16 cellular contexts compared by ENCODE assay signal in the genomic region with DNA sequence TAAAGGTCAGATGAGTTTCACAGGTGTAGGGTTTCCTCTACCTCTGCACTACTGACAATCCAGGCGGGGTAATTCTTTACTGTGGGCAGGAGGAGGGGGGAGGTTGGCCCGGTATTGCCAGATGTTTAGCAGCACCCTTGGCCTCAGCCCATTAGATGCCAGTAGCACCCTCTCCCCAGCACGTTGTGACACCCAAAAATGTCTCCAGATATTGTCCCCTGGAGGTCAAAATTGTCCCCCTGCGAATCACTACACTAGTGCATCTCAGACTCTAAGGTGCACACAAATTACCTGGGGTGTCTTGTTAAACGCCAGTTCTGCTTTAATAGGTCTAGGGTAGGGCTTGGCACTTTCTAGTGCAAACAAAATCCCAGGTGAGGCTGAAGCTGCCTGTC. TPM values are rescaled to one million over a fixed set of nuclear protein-coding genes. Genes with fewer than 3 reads are reported as not detected.
DNase-seq lines count a peak whose midpoint lies in the region; ATAC-seq and TF ChIP-seq lines count a peak whose summit lies in the region.
"Had no signal": no experiment of that assay in that cellular context is flagged by ENCODE, and none has a peak within 500 bp of the region (broad histone marks: within the 10 kb centered on the region; RNA-seq: fewer than 3 reads in every experiment).

No MANE protein-coding gene starts in this region.

- intact Hi-C loops in activated T-helper 2 cell treated with anti-CD3 and anti-CD28 coated beads, Interferon-gamma antibody, Interleukin-2, Interleukin-4, amounts not matched to agents 10 μg/mL and 5 μg/mL and 100 μg/mL, durations not matched to agents 14 hours and 24 hours and 36 hours (cut with micrococcal nuclease): no loop called here

- TF ChIP-seq POLR2A in gastroesophageal sphincter (IDR thresholded peaks at IDR 0.05): no peak

- no peaks in the 10 kb centered on the region for H3K9me3 Mint-ChIP-seq in activated naive CD8-positive, alpha-beta T cell (ENCODE audit: low read depth)
- no peaks in the 10 kb centered on the region for H3K9me3 Mint-ChIP-seq in activated naive CD8-positive, alpha-beta T cell treated with anti-CD3 and anti-CD28 coated beads for 36 hours
- H3K9me3 Mint-ChIP-seq in type B pancreatic cell: no peaks in the 10 kb centered on the region
- no peaks in the 10 kb centered on the region for H3K9me3 Mint-ChIP-seq in activated T-helper 2 cell treated with anti-CD3 and anti-CD28 coated beads, Interferon-gamma antibody, Interleukin-2, Interleukin-4, amounts not matched to agents 10 μg/mL and 5 μg/mL and 100 μg/mL, durations not matched to agents 14 hours and 24 hours and 36 hours
- H3K9me3 Mint-ChIP-seq: activated CD4-positive, alpha-beta memory T cell treated with anti-CD3 and anti-CD28 coated beads, Interleukin-2, amount 10 ng/mL, durations not matched to agents 7 days and 5 days; immature natural killer cell; stimulated activated naive B cell treated with anti-CD40 and anti-IgM and Interleukin-4, amounts not matched to agents 10 μg/mL and 1 μg/mL and 100 μg/mL, for 72 hours had no signal

- 57 to 80% methylated on average over 1 of the region's 5 CpGs for WGBS in gastroesophageal sphincter (ENCODE audit: low coverage in 1 of 2), 2 donors

- peaks cover 0 to 11% (median 0%) of the 10 kb centered on the region in 3 donors for H3K4me1 ChIP-seq in gastroesophageal sphincter

- peak overlapping the region; percentile 58 for H3K27ac Mint-ChIP-seq in activated naive CD8-positive, alpha-beta T cell
- no peak overlapping the region for H3K27ac Mint-ChIP-seq in activated naive CD8-positive, alpha-beta T cell treated with anti-CD3 and anti-CD28 coated beads for 36 hours
- H3K27ac Mint-ChIP-seq in type B pancreatic cell: peak overlapping the region; percentile 89
- no peak overlapping the region for H3K27ac Mint-ChIP-seq in activated T-helper 2 cell treated with anti-CD3 and anti-CD28 coated beads, Interferon-gamma antibody, Interleukin-2, Interleukin-4, amounts not matched to agents 10 μg/mL and 5 μg/mL and 100 μg/mL, durations not matched to agents 14 hours and 24 hours and 36 hours
- H3K27ac Mint-ChIP-seq: activated CD4-positive, alpha-beta memory T cell treated with anti-CD3 and anti-CD28 coated beads, Interleukin-2, amount 10 ng/mL, durations not matched to agents 7 days and 5 days; stimulated activated naive B cell treated with anti-CD40 and anti-IgM and Interleukin-4, amounts not matched to agents 10 μg/mL and 1 μg/mL and 100 μg/mL, for 72 hours had no signal

- H3K36me3 Mint-ChIP-seq in activated naive CD8-positive, alpha-beta T cell: peaks cover 3% of the 10 kb centered on the region
- H3K36me3 Mint-ChIP-seq in activated naive CD8-positive, alpha-beta T cell treated with anti-CD3 and anti-CD28 coated beads for 36 hours: peaks cover 22% of the 10 kb centered on the region
- H3K36me3 Mint-ChIP-seq in type B pancreatic cell: peaks cover 3% of the 10 kb centered on the region
- H3K36me3 Mint-ChIP-seq in activated T-helper 2 cell treated with anti-CD3 and anti-CD28 coated beads, Interferon-gamma antibody, Interleukin-2, Interleukin-4, amounts not matched to agents 10 μg/mL and 5 μg/mL and 100 μg/mL, durations not matched to agents 14 hours and 24 hours and 36 hours (ENCODE audit: low read depth): peaks cover 18% of the 10 kb centered on the region
- H3K36me3 Mint-ChIP-seq: immature natural killer cell had no signal

- H3K9me3 ChIP-seq in gastroesophageal sphincter: no peaks in the 10 kb centered on the region
- H3K9me3 ChIP-seq: ascending aorta had no signal

- no peak for ATAC-seq in gastroesophageal sphincter
- ATAC-seq: SK-N-SH treated with all-trans-retinoic acid at 6 μM for 48 hours; stimulated activated naive B cell treated with anti-CD40 and anti-IgM and Interleukin-4, amounts not matched to agents 10 μg/mL and 1 μg/mL and 100 μg/mL, for 72 hours had no signal

- H3K36me3 ChIP-seq in gastroesophageal sphincter: no peaks in the 10 kb centered on the region
- H3K36me3 ChIP-seq: ascending aorta had no signal

- DNase-seq in activated naive CD8-positive, alpha-beta T cell treated with anti-CD3 and anti-CD28 coated beads for 36 hours: no peak
- peak; percentile 38 for DNase-seq in NCI-H526 treated with DMSO at 0.1 percent for 48 hours (lab: John Stamatoyannopoulos, UW)
- peak; percentile 53 for DNase-seq in kidney tubule cell (ENCODE audit: low spot score)
- no peak for DNase-seq in type B pancreatic cell (ENCODE audit: extremely low spot score, unreplicated experiment)
- no peak for DNase-seq in medulla oblongata (ENCODE audit: extremely low spot score)
- DNase-seq in activated T-helper 2 cell treated with anti-CD3 and anti-CD28 coated beads, Interferon-gamma antibody, Interleukin-2, Interleukin-4, amounts not matched to agents 10 μg/mL and 5 μg/mL and 100 μg/mL, durations not matched to agents 14 hours and 24 hours and 36 hours (ENCODE audit: low spot score): no peak
- DNase-seq: activated CD4-positive, alpha-beta memory T cell treated with anti-CD3 and anti-CD28 coated beads, Interleukin-2, amount 10 ng/mL, durations not matched to agents 7 days and 5 days; HCEC 1CT; immature natural killer cell; IMR-90; occipital lobe; stimulated activated naive B cell treated with anti-CD40 and anti-IgM and Interleukin-4, amounts not matched to agents 10 μg/mL and 1 μg/mL and 100 μg/mL, for 72 hours had no signal

- TF ChIP-seq CTCF in type B pancreatic cell (conservative IDR thresholded peaks at IDR 0.05) (no peak), gastroesophageal sphincter (IDR thresholded peaks at IDR 0.05) (no peak)

- TF ChIP-seq EP300 in gastroesophageal sphincter (IDR thresholded peaks at IDR 0.05): no peak

- H3K27me3 Mint-ChIP-seq in activated naive CD8-positive, alpha-beta T cell: no peaks in the 10 kb centered on the region
- H3K27me3 Mint-ChIP-seq in activated naive CD8-positive, alpha-beta T cell treated with anti-CD3 and anti-CD28 coated beads for 36 hours: no peaks in the 10 kb centered on the region
- no peaks in the 10 kb centered on the region for H3K27me3 Mint-ChIP-seq in type B pancreatic cell
- H3K27me3 Mint-ChIP-seq in activated T-helper 2 cell treated with anti-CD3 and anti-CD28 coated beads, Interferon-gamma antibody, Interleukin-2, Interleukin-4, amounts not matched to agents 10 μg/mL and 5 μg/mL and 100 μg/mL, durations not matched to agents 14 hours and 24 hours and 36 hours (ENCODE audit: low read depth): no peaks in the 10 kb centered on the region
- H3K27me3 Mint-ChIP-seq: activated CD4-positive, alpha-beta memory T cell treated with anti-CD3 and anti-CD28 coated beads, Interleukin-2, amount 10 ng/mL, durations not matched to agents 7 days and 5 days; stimulated activated naive B cell treated with anti-CD40 and anti-IgM and Interleukin-4, amounts not matched to agents 10 μg/mL and 1 μg/mL and 100 μg/mL, for 72 hours had no signal

- no peak overlapping the region for H3K4me3 Mint-ChIP-seq in activated naive CD8-positive, alpha-beta T cell
- H3K4me3 Mint-ChIP-seq in activated naive CD8-positive, alpha-beta T cell treated with anti-CD3 and anti-CD28 coated beads for 36 hours: no peak overlapping the region
- H3K4me3 Mint-ChIP-seq in type B pancreatic cell: peak overlapping the region; percentile 73
- H3K4me3 Mint-ChIP-seq in activated T-helper 2 cell treated with anti-CD3 and anti-CD28 coated beads, Interferon-gamma antibody, Interleukin-2, Interleukin-4, amounts not matched to agents 10 μg/mL and 5 μg/mL and 100 μg/mL, durations not matched to agents 14 hours and 24 hours and 36 hours (ENCODE audit: low read depth): no peak overlapping the region
- H3K4me3 Mint-ChIP-seq: activated CD4-positive, alpha-beta memory T cell treated with anti-CD3 and anti-CD28 coated beads, Interleukin-2, amount 10 ng/mL, durations not matched to agents 7 days and 5 days; immature natural killer cell; stimulated activated naive B cell treated with anti-CD40 and anti-IgM and Interleukin-4, amounts not matched to agents 10 μg/mL and 1 μg/mL and 100 μg/mL, for 72 hours had no signal

- no peak overlapping the region for H3K27ac ChIP-seq in gastroesophageal sphincter
- H3K27ac ChIP-seq: ascending aorta had no signal

- peaks cover 39% of the 10 kb centered on the region for H3K4me1 Mint-ChIP-seq in activated naive CD8-positive, alpha-beta T cell (ENCODE audit: low read depth)
- peaks cover 33% of the 10 kb centered on the region for H3K4me1 Mint-ChIP-seq in activated naive CD8-positive, alpha-beta T cell treated with anti-CD3 and anti-CD28 coated beads for 36 hours
- H3K4me1 Mint-ChIP-seq in type B pancreatic cell (ENCODE audit: unreplicated experiment): peaks cover 26% of the 10 kb centered on the region
- H3K4me1 Mint-ChIP-seq in activated T-helper 2 cell treated with anti-CD3 and anti-CD28 coated beads, Interferon-gamma antibody, Interleukin-2, Interleukin-4, amounts not matched to agents 10 μg/mL and 5 μg/mL and 100 μg/mL, durations not matched to agents 14 hours and 24 hours and 36 hours (ENCODE audit: low read depth): peaks cover 23% of the 10 kb centered on the region

- H3K27me3 ChIP-seq in gastroesophageal sphincter: no peaks in the 10 kb centered on the region
- H3K27me3 ChIP-seq: ascending aorta had no signal

- H3K4me3 ChIP-seq in gastroesophageal sphincter: no peak overlapping the region
- H3K4me3 ChIP-seq: ascending aorta had no signal

RNA-seq across cellular contexts. Expression of a gene that starts 3.4 kb away (rescaled TPM):
- 10 to 100 TPM; 56.0 to 59.0 TPM for total RNA-seq in activated naive CD8-positive, alpha-beta T cell treated with anti-CD3 and anti-CD28 coated beads for 36 hours
- total RNA-seq in type B pancreatic cell (ENCODE audit: low replicate concordance) (66.0 and 77.2 TPM in 2 replicates), gastroesophageal sphincter (10 to 100 TPM; 45.0 to 59.6 (median 52.2) TPM)
- 53.4 and 55.1 TPM in 2 replicates for total RNA-seq in activated T-helper 2 cell treated with anti-CD3 and anti-CD28 coated beads, Interferon-gamma antibody, Interleukin-2, Interleukin-4, amounts not matched to agents 10 μg/mL and 5 μg/mL and 100 μg/mL, durations not matched to agents 14 hours and 24 hours and 36 hours

Comparison
In these comparisons a context has a peak if more than half of its experiments do, and no peak if none do; other contexts are left out.
1. H3K27ac Mint-ChIP-seq: peak in activated naive CD8-positive, alpha-beta T cell (single experiment) and type B pancreatic cell (single experiment); none in activated naive CD8-positive, alpha-beta T cell treated with anti-CD3 and anti-CD28 coated beads for 36 hours (single experiment) and activated T-helper 2 cell treated with anti-CD3 and anti-CD28 coated beads, Interferon-gamma antibody, Interleukin-2, Interleukin-4, amounts not matched to agents 10 μg/mL and 5 μg/mL and 100 μg/mL, durations not matched to agents 14 hours and 24 hours and 36 hours (single experiment).
2. DNase-seq: peak in NCI-H526 treated with DMSO at 0.1 percent for 48 hours (single experiment) and kidney tubule cell (single experiment); none in activated naive CD8-positive, alpha-beta T cell treated with anti-CD3 and anti-CD28 coated beads for 36 hours (single experiment), type B pancreatic cell (single experiment), medulla oblongata (single experiment) and activated T-helper 2 cell treated with anti-CD3 and anti-CD28 coated beads, Interferon-gamma antibody, Interleukin-2, Interleukin-4, amounts not matched to agents 10 μg/mL and 5 μg/mL and 100 μg/mL, durations not matched to agents 14 hours and 24 hours and 36 hours (single experiment).